8 cellular contexts compared by ENCODE assay signal in the genomic region with DNA sequence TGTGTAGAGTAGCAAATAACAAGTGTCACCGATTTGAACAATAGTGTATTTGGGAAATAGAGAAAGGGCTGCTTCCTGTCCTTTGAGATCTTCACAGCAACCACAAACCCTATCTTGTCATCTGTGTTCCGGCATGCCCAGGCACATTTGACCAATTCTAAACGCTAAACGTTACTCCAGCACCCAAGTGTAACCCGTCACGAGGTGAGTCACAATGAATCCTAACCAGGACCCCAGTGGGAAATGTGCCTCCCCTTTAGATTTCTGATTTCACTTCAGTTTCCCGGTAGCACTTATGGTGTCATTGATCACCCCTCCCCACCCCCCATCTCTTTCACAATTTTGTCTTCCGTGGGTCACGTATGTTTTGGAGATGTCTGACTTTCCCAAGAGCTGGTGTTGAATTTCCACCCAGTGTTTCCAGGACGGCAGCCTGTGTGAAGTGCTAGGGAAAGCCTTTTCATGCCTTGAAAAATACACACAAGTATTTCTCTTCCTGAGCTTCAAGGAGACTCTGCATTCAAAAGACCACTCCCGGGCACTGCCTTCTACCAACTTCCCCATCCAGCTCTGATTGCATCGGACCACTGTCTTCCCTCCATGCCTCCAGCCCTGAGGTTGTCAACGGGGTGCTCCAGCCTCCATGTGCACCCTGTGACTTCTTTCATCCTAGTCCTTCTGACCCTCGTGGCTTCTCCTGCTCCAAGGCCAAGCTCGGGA. TPM values are rescaled to one million over a fixed set of nuclear protein-coding genes. Genes with fewer than 3 reads are reported as not detected.
DNase-seq lines count a peak whose midpoint lies in the region; ATAC-seq, FAIRE-seq and TF ChIP-seq lines count a peak whose summit lies in the region.

No MANE protein-coding gene starts in this region.

- DNase-seq in SIG-M5 (lab: John Stamatoyannopoulos, UW) (peak; percentile 30), keratinocyte (ENCODE audit: low read depth, low spot score) (peak; percentile 53), NCI-H748 (lab: John Stamatoyannopoulos, UW; ENCODE audit: unreplicated experiment) (no peak), NCI-H1417 (lab: John Stamatoyannopoulos, UW) (no peak)
- no peak for DNase-seq in activated CD4-positive, CD25-positive, alpha-beta regulatory T cell treated with anti-CD3 and anti-CD28 coated beads, Interleukin-2, amount 50 U/mL, for 72 hours

- H3K4me3 ChIP-seq in GM08714 (ENCODE audit: low read length) (peak overlapping the region; percentile 28; the same call in 1 of the 2 replicates), keratinocyte (ENCODE audit: control insufficient read depth in 2 of 3, extremely low read depth in 1 of 3, insufficient read depth in 2 of 3, low read depth in 1 of 3, low read length in 3 of 3) (peak overlapping the region in 1 of 3 experiments; percentile 27)

- peaks cover 22% of the 10 kb centered on the region for H3K4me1 ChIP-seq in keratinocyte (ENCODE audit: control insufficient read depth, extremely low read depth, insufficient read depth, low read length)

- dilution Hi-C loops in keratinocyte (cut with MboI; ENCODE audit: extremely low pct_ligation_motif_present, low sequenced_read_pairs), result no loop called here

- no peaks in the 10 kb centered on the region for H3K9me3 ChIP-seq in keratinocyte (ENCODE audit: control insufficient read depth, low read depth, low read length)

- no peak for TF ChIP-seq CTCF in keratinocyte (optimal IDR thresholded peaks at IDR 0.05 in 1 of 3, IDR thresholded peaks at IDR 0.05 in 1 of 3, conservative IDR thresholded peaks at IDR 0.05 in 1 of 3; ENCODE audit: extremely low read depth in 1 of 3, insufficient read depth in 2 of 3, low read length in 3 of 3)

- peak overlapping the region; percentile 18 for H3K9ac ChIP-seq in keratinocyte (ENCODE audit: control insufficient read depth, extremely low read depth, insufficient read depth, low read length)

- no peak overlapping the region for H2AFZ ChIP-seq in keratinocyte (ENCODE audit: control insufficient read depth, low read length)

- H3K4me2 ChIP-seq in keratinocyte (ENCODE audit: control insufficient read depth, extremely low read depth, insufficient read depth, low read depth, low read length), result peak overlapping the region; percentile 87

- no peaks in the 10 kb centered on the region for H4K20me1 ChIP-seq in keratinocyte (ENCODE audit: control insufficient read depth, extremely low read depth, insufficient read depth, low read length)

- ATAC-seq in GM21737 (IDR thresholded peaks at IDR 0.05; ENCODE audit: unreplicated experiment), result peak; percentile 70
- ATAC-seq in GM21786 (IDR thresholded peaks at IDR 0.05; ENCODE audit: unreplicated experiment), result no peak

- peak overlapping the region; percentile 48 for H3K27ac ChIP-seq in keratinocyte (ENCODE audit: control insufficient read depth, insufficient read depth, low read length)

- H3K79me2 ChIP-seq in keratinocyte (ENCODE audit: control insufficient read depth, insufficient read depth, low read length), result no peaks in the 10 kb centered on the region

- H3K36me3 ChIP-seq in keratinocyte (ENCODE audit: control insufficient read depth in 2 of 2, extremely low read depth in 1 of 2, insufficient read depth in 2 of 2, low read length in 2 of 2), result no peaks in the 10 kb centered on the region

- H3K9me1 ChIP-seq in keratinocyte (ENCODE audit: control insufficient read depth, extremely low read depth, insufficient read depth, low read length), result no peaks in the 10 kb centered on the region

- H3K27me3 ChIP-seq in keratinocyte (ENCODE audit: control insufficient read depth, extremely low read depth, insufficient read depth, low read length), result no peaks in the 10 kb centered on the region

- FAIRE-seq in keratinocyte (lab: Jason Lieb, UNC), result peak; percentile 87

RNA-seq across cellular contexts. Expression of a gene that starts 10.5 kb away (rescaled TPM):
- 28.4 to 32.8 TPM (median 32.2 TPM) in 3 replicates for polyA plus RNA-seq in keratinocyte
- 16.8 TPM for polyA plus RNA-seq in keratinocyte (2011; ENCODE audit: low read depth)
- polyA plus RNA-seq in keratinocyte (2011; cell fraction: cytosol; rRNA removed), result 32.0 and 57.2 TPM in 2 replicates
- polyA plus RNA-seq in keratinocyte (2011; cell fraction: nucleus; rRNA removed), result 41.0 and 60.0 TPM in 2 replicates
- 20.5 and 46.5 TPM in 2 replicates for polyA plus RNA-seq in keratinocyte (2012; ENCODE audit: low replicate concordance)
- polyA minus RNA-seq in keratinocyte, result 33.7 to 96.8 TPM (median 35.7 TPM) in 3 replicates
- polyA minus RNA-seq in keratinocyte (2011; cell fraction: cytosol; rRNA and poly(A)+ RNA removed), result 64.5 TPM
- polyA minus RNA-seq in keratinocyte (2011; cell fraction: nucleus; rRNA and poly(A)+ RNA removed), result 39.7 and 43.0 TPM in 2 replicates

RNA-seq across cellular contexts. Expression of a gene that starts 30.1 kb away (rescaled TPM):
- polyA plus RNA-seq in keratinocyte, result 6.6 to 8.6 TPM (median 8.0 TPM) in 3 replicates
- 13.1 TPM for polyA plus RNA-seq in keratinocyte (2011; ENCODE audit: low read depth)
- polyA plus RNA-seq in keratinocyte (2011; cell fraction: cytosol; rRNA removed), result 2.2 and 7.4 TPM in 2 replicates
- polyA plus RNA-seq in keratinocyte (2011; cell fraction: nucleus; rRNA removed), result 15.3 and 24.0 TPM in 2 replicates
- 11.8 and 23.0 TPM in 2 replicates for polyA plus RNA-seq in keratinocyte (2012; ENCODE audit: low replicate concordance)
- 16.9 to 44.7 TPM (median 20.8 TPM) in 3 replicates for polyA minus RNA-seq in keratinocyte
- polyA minus RNA-seq in keratinocyte (2011; cell fraction: cytosol; rRNA and poly(A)+ RNA removed), result 23.6 TPM
- 41.5 and 46.4 TPM in 2 replicates for polyA minus RNA-seq in keratinocyte (2011; cell fraction: nucleus; rRNA and poly(A)+ RNA removed)

Comparison
In these comparisons a context has a peak if more than half of its experiments do, and no peak if none do; other contexts are left out.
1. DNase-seq: peak in SIG-M5 (single experiment) and keratinocyte (single experiment); none in NCI-H748 (single experiment), NCI-H1417 (0 of 3) and activated CD4-positive, CD25-positive, alpha-beta regulatory T cell treated with anti-CD3 and anti-CD28 coated beads, Interleukin-2, amount 50 U/mL, for 72 hours (single experiment).